Comparison of ENCODE assay signal across 8 cellular contexts in the genomic region with DNA sequence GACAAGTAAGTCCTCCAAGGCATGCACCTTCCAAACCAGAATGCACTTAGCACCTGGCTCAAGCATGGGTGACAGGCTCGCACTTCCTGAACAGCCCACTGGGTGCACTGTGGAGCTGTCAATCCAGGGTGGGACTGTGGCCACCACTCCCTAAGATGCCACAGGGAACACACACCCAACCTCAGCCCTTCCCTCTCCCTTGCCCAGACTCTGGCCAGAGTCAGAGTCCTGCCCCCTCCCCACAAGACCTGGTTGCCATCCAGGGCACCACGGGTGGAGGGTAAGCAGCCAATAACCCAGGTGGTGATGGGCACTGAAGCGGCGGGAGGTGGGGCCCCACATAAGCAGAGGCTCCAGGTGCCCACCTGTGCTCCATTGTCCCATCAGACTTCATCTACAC.
DNase-seq lines count a peak whose midpoint lies in the region; ATAC-seq, FAIRE-seq and TF ChIP-seq lines count a peak whose summit lies in the region.

No MANE protein-coding gene starts in this region.

- no peaks in the 10 kb centered on the region for H3K9me3 Mint-ChIP-seq in activated CD8-positive, alpha-beta T cell treated with anti-CD3 and anti-CD28 coated beads, Interleukin-2, amount 10 ng/mL, durations not matched to agents 7 days and 5 days (ENCODE audit: insufficient read depth)
- peaks cover 0 to 5% (median 0%) of the 10 kb centered on the region in 6 donors for H3K9me3 Mint-ChIP-seq in immature natural killer cell

- ATAC-seq in A549 (peak; percentile 55 to 91; a peak in 4 of 6 replicates), GM18519 (IDR thresholded peaks at IDR 0.05; ENCODE audit: low FRiP score, unreplicated experiment) (peak; percentile 73), HG03159 (IDR thresholded peaks at IDR 0.05; ENCODE audit: unreplicated experiment) (peak; percentile 91), HG03439 (IDR thresholded peaks at IDR 0.05; ENCODE audit: unreplicated experiment) (no peak), body of pancreas (no peak)
- no peak for ATAC-seq in activated CD8-positive, alpha-beta T cell treated with anti-CD3 and anti-CD28 coated beads, Interleukin-2, amount 10 ng/mL, durations not matched to agents 7 days and 5 days

- no peak for TF ChIP-seq EP300 in A549 (IDR thresholded peaks at IDR 0.05)

- no peaks in the 10 kb centered on the region for H3K36me3 Mint-ChIP-seq in activated CD8-positive, alpha-beta T cell treated with anti-CD3 and anti-CD28 coated beads, Interleukin-2, amount 10 ng/mL, durations not matched to agents 7 days and 5 days (ENCODE audit: low read depth)
- no peaks in the 10 kb centered on the region for H3K36me3 Mint-ChIP-seq in immature natural killer cell

- H3K27me3 ChIP-seq in body of pancreas, result no peaks in the 10 kb centered on the region

- H3K4me3 Mint-ChIP-seq in activated CD8-positive, alpha-beta T cell treated with anti-CD3 and anti-CD28 coated beads, Interleukin-2, amount 10 ng/mL, durations not matched to agents 7 days and 5 days, result no peak overlapping the region
- no peak overlapping the region for H3K4me3 Mint-ChIP-seq in immature natural killer cell

- DNase-seq in A549 (ENCODE audit: low read depth in 1 of 2, low spot score in 1 of 2) (peak; percentile 31 to 50), retinal pigment epithelial cell (ENCODE audit: low read depth) (no peak), immature natural killer cell (no peak), body of pancreas (no peak)
- peak; percentile 21 for DNase-seq in activated CD8-positive, alpha-beta T cell treated with anti-CD3 and anti-CD28 coated beads, Interleukin-2, amount 10 ng/mL, durations not matched to agents 7 days and 5 days

- H3K4me3 ChIP-seq in A549, result no peak overlapping the region
- no peak overlapping the region for H3K4me3 ChIP-seq in retinal pigment epithelial cell (ENCODE audit: low read length)
- no peak overlapping the region for H3K4me3 ChIP-seq in body of pancreas

- no peak for TF ChIP-seq CTCF in A549 (IDR thresholded peaks at IDR 0.05)
- TF ChIP-seq CTCF in retinal pigment epithelial cell (conservative IDR thresholded peaks at IDR 0.05; ENCODE audit: low read depth, low read length), result peak; percentile 35
- TF ChIP-seq CTCF in body of pancreas (IDR thresholded peaks at IDR 0.05), result peak in 1 of 7 experiments; percentile 4

- TF ChIP-seq RAD21 in A549 (conservative IDR thresholded peaks at IDR 0.05 in 1 of 2, IDR thresholded peaks at IDR 0.05 in 1 of 2), result peak in 1 of 2 experiments; percentile 62; a peak in 3 of 5 replicates

- H3K4me1 ChIP-seq in A549 (peaks cover 16% of the 10 kb centered on the region; the same call in 2 of the 3 replicates), body of pancreas (peaks cover 14% of the 10 kb centered on the region)

- WGBS in A549 (ENCODE audit: missing lambda C conversion rate), result 71% methylated on average over 4 of the region's 4 CpGs
- 81 to 93% methylated on average over 4 of the region's 4 CpGs for WGBS in body of pancreas, 2 donors

- no peaks in the 10 kb centered on the region for H3K4me1 Mint-ChIP-seq in activated CD8-positive, alpha-beta T cell treated with anti-CD3 and anti-CD28 coated beads, Interleukin-2, amount 10 ng/mL, durations not matched to agents 7 days and 5 days (ENCODE audit: low read depth)
- H3K4me1 Mint-ChIP-seq in immature natural killer cell, result peaks cover 0 to 5% of the 10 kb centered on the region in 2 donors

- H3K27me3 Mint-ChIP-seq in activated CD8-positive, alpha-beta T cell treated with anti-CD3 and anti-CD28 coated beads, Interleukin-2, amount 10 ng/mL, durations not matched to agents 7 days and 5 days (ENCODE audit: low read depth), result no peaks in the 10 kb centered on the region
- no peaks in the 10 kb centered on the region for H3K27me3 Mint-ChIP-seq in immature natural killer cell (ENCODE audit: low read depth in 3 of 3)

- TF ChIP-seq POLR2A in A549 (IDR thresholded peaks at IDR 0.05; ENCODE audit: low read length) (no peak), body of pancreas (IDR thresholded peaks at IDR 0.05) (no peak)

- H3K4me2 ChIP-seq in A549, result no peak overlapping the region

- POLR2A ChIA-PET in A549 (lab: Yijun Ruan, JAX), result no interaction called here
- POLR2A ChIA-PET in activated CD8-positive, alpha-beta T cell treated with anti-CD3 and anti-CD28 coated beads, Interleukin-2, amount 10 ng/mL, durations not matched to agents 7 days and 5 days (lab: Charles Lee), result no interaction called here

- H3K27ac ChIP-seq in A549, result no peak overlapping the region
- no peak overlapping the region for H3K27ac ChIP-seq in body of pancreas

- H3K27ac Mint-ChIP-seq in activated CD8-positive, alpha-beta T cell treated with anti-CD3 and anti-CD28 coated beads, Interleukin-2, amount 10 ng/mL, durations not matched to agents 7 days and 5 days, result no peak overlapping the region
- no peak overlapping the region for H3K27ac Mint-ChIP-seq in immature natural killer cell

- H3K36me3 ChIP-seq in body of pancreas (replicated peaks in 1 of 2; ENCODE audit: insufficient read depth in 1 of 2, low read depth in 2 of 2), result no peaks in the 10 kb centered on the region

- FAIRE-seq in A549 (lab: Jason Lieb, UNC), result no peak

- CTCF ChIA-PET in A549 (lab: Yijun Ruan, JAX), result no interaction called here
- CTCF ChIA-PET in activated CD8-positive, alpha-beta T cell treated with anti-CD3 and anti-CD28 coated beads, Interleukin-2, amount 10 ng/mL, durations not matched to agents 7 days and 5 days (lab: Charles Lee), result no interaction called here

- H3K9me3 ChIP-seq in A549 (no peaks in the 10 kb centered on the region), body of pancreas (no peaks in the 10 kb centered on the region)

- intact Hi-C loops in body of pancreas (cut with DNase I), result no loop called here

TF ChIP-seq in A549, 52 proteins besides CTCF, POLR2A, EP300 and RAD21 (continues in another document):
- TF ChIP-seq TFCP2L1 (CRISPR knock-in tag; IDR thresholded peaks at IDR 0.05), result no peak
- TF ChIP-seq, protein P1, sequence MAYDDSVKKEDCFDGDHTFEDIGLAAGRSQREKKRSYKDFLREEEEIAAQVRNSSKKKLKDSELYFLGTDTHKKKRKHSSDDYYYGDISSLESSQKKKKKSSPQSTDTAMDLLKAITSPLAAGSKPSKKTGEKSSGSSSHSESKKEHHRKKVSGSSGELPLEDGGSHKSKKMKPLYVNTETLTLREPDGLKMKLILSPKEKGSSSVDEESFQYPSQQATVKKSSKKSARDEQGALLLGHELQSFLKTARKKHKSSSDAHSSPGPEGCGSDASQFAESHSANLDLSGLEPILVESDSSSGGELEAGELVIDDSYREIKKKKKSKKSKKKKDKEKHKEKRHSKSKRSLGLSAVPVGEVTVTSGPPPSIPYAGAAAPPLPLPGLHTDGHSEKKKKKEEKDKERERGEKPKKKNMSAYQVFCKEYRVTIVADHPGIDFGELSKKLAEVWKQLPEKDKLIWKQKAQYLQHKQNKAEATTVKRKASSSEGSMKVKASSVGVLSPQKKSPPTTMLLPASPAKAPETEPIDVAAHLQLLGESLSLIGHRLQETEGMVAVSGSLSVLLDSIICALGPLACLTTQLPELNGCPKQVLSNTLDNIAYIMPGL (CRISPR knock-in tag; IDR thresholded peaks at IDR 0.05; ENCODE audit: borderline replicate concordance), result no peak
- TF ChIP-seq, protein P2, sequence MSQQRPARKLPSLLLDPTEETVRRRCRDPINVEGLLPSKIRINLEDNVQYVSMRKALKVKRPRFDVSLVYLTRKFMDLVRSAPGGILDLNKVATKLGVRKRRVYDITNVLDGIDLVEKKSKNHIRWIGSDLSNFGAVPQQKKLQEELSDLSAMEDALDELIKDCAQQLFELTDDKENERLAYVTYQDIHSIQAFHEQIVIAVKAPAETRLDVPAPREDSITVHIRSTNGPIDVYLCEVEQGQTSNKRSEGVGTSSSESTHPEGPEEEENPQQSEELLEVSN (IDR thresholded peaks at IDR 0.05; ENCODE audit: borderline replicate concordance, low read depth), result no peak
- TF ChIP-seq NR3C1 (IDR thresholded peaks at IDR 0.05), result no peak
- TF ChIP-seq, protein P3, sequence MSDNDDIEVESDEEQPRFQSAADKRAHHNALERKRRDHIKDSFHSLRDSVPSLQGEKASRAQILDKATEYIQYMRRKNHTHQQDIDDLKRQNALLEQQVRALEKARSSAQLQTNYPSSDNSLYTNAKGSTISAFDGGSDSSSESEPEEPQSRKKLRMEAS (IDR thresholded peaks at IDR 0.05), result no peak
- no peak for TF ChIP-seq HOXB5 (CRISPR knock-in tag; IDR thresholded peaks at IDR 0.05)
- no peak for TF ChIP-seq NFE2L2 (conservative IDR thresholded peaks at IDR 0.05; ENCODE audit: low read length)
- TF ChIP-seq, protein P4, sequence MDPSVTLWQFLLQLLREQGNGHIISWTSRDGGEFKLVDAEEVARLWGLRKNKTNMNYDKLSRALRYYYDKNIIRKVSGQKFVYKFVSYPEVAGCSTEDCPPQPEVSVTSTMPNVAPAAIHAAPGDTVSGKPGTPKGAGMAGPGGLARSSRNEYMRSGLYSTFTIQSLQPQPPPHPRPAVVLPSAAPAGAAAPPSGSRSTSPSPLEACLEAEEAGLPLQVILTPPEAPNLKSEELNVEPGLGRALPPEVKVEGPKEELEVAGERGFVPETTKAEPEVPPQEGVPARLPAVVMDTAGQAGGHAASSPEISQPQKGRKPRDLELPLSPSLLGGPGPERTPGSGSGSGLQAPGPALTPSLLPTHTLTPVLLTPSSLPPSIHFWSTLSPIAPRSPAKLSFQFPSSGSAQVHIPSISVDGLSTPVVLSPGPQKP (IDR thresholded peaks at IDR 0.05; ENCODE audit: low read depth, low read length), result no peak
- TF ChIP-seq FOSB (CRISPR knock-in tag; IDR thresholded peaks at IDR 0.05), result no peak
- no peak for TF ChIP-seq HEYL (CRISPR knock-in tag; IDR thresholded peaks at IDR 0.05)
- TF ChIP-seq CEBPB (IDR thresholded peaks at IDR 0.05), result no peak
- TF ChIP-seq FOSL2 (IDR thresholded peaks at IDR 0.05), result no peak
- TF ChIP-seq FOSL2 (CRISPR knock-in tag; IDR thresholded peaks at IDR 0.05), result no peak
- no peak for TF ChIP-seq PHF8 (IDR thresholded peaks at IDR 0.05; ENCODE audit: borderline replicate concordance, low read depth)
- TF ChIP-seq ZC3H11A (IDR thresholded peaks at IDR 0.05), result no peak
- no peak for TF ChIP-seq ZFP36 (IDR thresholded peaks at IDR 0.05; ENCODE audit: borderline replicate concordance, partially characterized antibody)

Comparison
In these comparisons a context has a peak if more than half of its experiments do, and no peak if none do; other contexts are left out.
1. ATAC-seq: peak in A549 (2 of 2), GM18519 (single experiment) and HG03159 (single experiment); none in activated CD8-positive, alpha-beta T cell treated with anti-CD3 and anti-CD28 coated beads, Interleukin-2, amount 10 ng/mL, durations not matched to agents 7 days and 5 days (single experiment), HG03439 (single experiment) and body of pancreas (single experiment).
2. DNase-seq: peak in A549 (2 of 2) and activated CD8-positive, alpha-beta T cell treated with anti-CD3 and anti-CD28 coated beads, Interleukin-2, amount 10 ng/mL, durations not matched to agents 7 days and 5 days (single experiment); none in retinal pigment epithelial cell (single experiment), immature natural killer cell (0 of 3) and body of pancreas (0 of 4).